In genomic region chr3:113897373-113897777, GRCh38 we compare ENCODE assay signal across 1 cellular context.
TF ChIP-seq lines count a peak whose summit lies in the region.

No MANE protein-coding gene starts in this region.

TF ChIP-seq in H1, 55 proteins besides CTCF, POLR2A, EP300 and RAD21 (continued from another document):
- TF ChIP-seq SRF (IDR thresholded peaks at IDR 0.05; ENCODE audit: low read depth, low read length) (no peak), BCL11A (IDR thresholded peaks at IDR 0.05; ENCODE audit: low read depth in 2 of 2, low read length in 2 of 2) (no peak), SAP30 (IDR thresholded peaks at IDR 0.05; ENCODE audit: insufficient read depth, insufficient replicate concordance, low read length) (no peak), ASH2L (IDR thresholded peaks at IDR 0.05; ENCODE audit: low read length) (no peak), YY1 (IDR thresholded peaks at IDR 0.05; ENCODE audit: low read depth, low read length) (no peak), TEAD4 (IDR thresholded peaks at IDR 0.05; ENCODE audit: low read depth, low read length) (no peak), RFX5 (IDR thresholded peaks at IDR 0.05; ENCODE audit: borderline replicate concordance, low read depth, low read length) (no peak), JUN (IDR thresholded peaks at IDR 0.05; ENCODE audit: low read depth, low read length) (no peak), GABPA (IDR thresholded peaks at IDR 0.05; ENCODE audit: borderline replicate concordance, insufficient read depth, low read length) (no peak)
- TF ChIP-seq, protein P1, sequence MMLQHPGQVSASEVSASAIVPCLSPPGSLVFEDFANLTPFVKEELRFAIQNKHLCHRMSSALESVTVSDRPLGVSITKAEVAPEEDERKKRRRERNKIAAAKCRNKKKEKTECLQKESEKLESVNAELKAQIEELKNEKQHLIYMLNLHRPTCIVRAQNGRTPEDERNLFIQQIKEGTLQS (IDR thresholded peaks at IDR 0.05; ENCODE audit: insufficient read depth, low read depth, low read length), result no peak
- TF ChIP-seq, protein P2, sequence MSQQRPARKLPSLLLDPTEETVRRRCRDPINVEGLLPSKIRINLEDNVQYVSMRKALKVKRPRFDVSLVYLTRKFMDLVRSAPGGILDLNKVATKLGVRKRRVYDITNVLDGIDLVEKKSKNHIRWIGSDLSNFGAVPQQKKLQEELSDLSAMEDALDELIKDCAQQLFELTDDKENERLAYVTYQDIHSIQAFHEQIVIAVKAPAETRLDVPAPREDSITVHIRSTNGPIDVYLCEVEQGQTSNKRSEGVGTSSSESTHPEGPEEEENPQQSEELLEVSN (IDR thresholded peaks at IDR 0.05), result no peak
